Comparison of ENCODE assay signal across 21 cellular contexts in genomic region chr6:129069006-129069405, GRCh38.
"Had no signal": no experiment of that assay in that cellular context is flagged by ENCODE, and none has a peak within 500 bp of the region (broad histone marks: within the 10 kb centered on the region; RNA-seq: fewer than 3 reads in every experiment).

No MANE protein-coding gene starts in this region.

- H3K4me3 ChIP-seq: body of pancreas, colonic mucosa, left lung, skin epidermis, stomach, thoracic aorta, upper lobe of left lung had no signal

- H3K27ac Mint-ChIP-seq: activated CD4-positive, alpha-beta memory T cell treated with anti-CD3 and anti-CD28 coated beads for 36 hours; activated CD4-positive, alpha-beta T cell treated with anti-CD3 and anti-CD28 coated beads for 36 hours; activated naive CD8-positive, alpha-beta T cell; progenitor cell of endocrine pancreas; stimulated activated effector memory CD8-positive, alpha-beta T cell treated with anti-CD3 and anti-CD28 coated beads, Interleukin-12 subunit alpha, Interleukin-12 subunit beta, amount 100 ng/mL, for 72 hours; T-helper 2 cell treated with Interferon-gamma antibody and Interleukin-4, amounts not matched to agents 5 μg/mL and 100 μg/mL, for 36 hours; WTC11 had no signal

- H3K36me3 ChIP-seq: colonic mucosa, left lung, thoracic aorta, upper lobe of left lung had no signal

- H3K27me3 Mint-ChIP-seq: activated CD4-positive, alpha-beta memory T cell treated with anti-CD3 and anti-CD28 coated beads for 36 hours; progenitor cell of endocrine pancreas had no signal

- H3K4me3 Mint-ChIP-seq: activated CD4-positive, alpha-beta memory T cell treated with anti-CD3 and anti-CD28 coated beads for 36 hours; activated CD4-positive, alpha-beta T cell treated with anti-CD3 and anti-CD28 coated beads for 36 hours; activated naive CD8-positive, alpha-beta T cell; neural crest cell; stimulated activated effector memory CD8-positive, alpha-beta T cell treated with anti-CD3 and anti-CD28 coated beads, Interleukin-12 subunit alpha, Interleukin-12 subunit beta, amount 100 ng/mL, for 72 hours; T-helper 2 cell treated with Interferon-gamma antibody and Interleukin-4, amounts not matched to agents 5 μg/mL and 100 μg/mL, for 36 hours; WTC11 had no signal

- H3K36me3 Mint-ChIP-seq: activated CD4-positive, alpha-beta memory T cell treated with anti-CD3 and anti-CD28 coated beads for 36 hours; activated naive CD8-positive, alpha-beta T cell; stimulated activated effector memory CD8-positive, alpha-beta T cell treated with anti-CD3 and anti-CD28 coated beads, Interleukin-12 subunit alpha, Interleukin-12 subunit beta, amount 100 ng/mL, for 72 hours had no signal

- ATAC-seq: activated CD4-positive, alpha-beta T cell treated with anti-CD3 and anti-CD28 coated beads for 36 hours; body of pancreas; left lung; stimulated activated effector memory CD8-positive, alpha-beta T cell treated with anti-CD3 and anti-CD28 coated beads, Interleukin-12 subunit alpha, Interleukin-12 subunit beta, amount 100 ng/mL, for 72 hours; WTC11 had no signal

- H3K9me3 ChIP-seq: body of pancreas, colonic mucosa, left lung, SK-N-SH, stomach, thoracic aorta, upper lobe of left lung had no signal

- H3K27me3 ChIP-seq: body of pancreas, colonic mucosa, left lung, stomach, upper lobe of left lung had no signal

- DNase-seq: activated CD4-positive, alpha-beta memory T cell treated with anti-CD3 and anti-CD28 coated beads for 36 hours; activated CD4-positive, alpha-beta T cell treated with anti-CD3 and anti-CD28 coated beads for 36 hours; body of pancreas; colonic mucosa; erythroblast; head of caudate nucleus; kidney; left lung; mammary epithelial cell; SK-N-SH; stimulated activated CD4-positive, alpha-beta T cell treated with anti-CD3 and anti-CD28 coated beads, Interleukin-4, amount 100 ng/mL, for 24 hours; stomach; upper lobe of left lung had no signal

- H3K9me3 Mint-ChIP-seq: stimulated activated effector memory CD8-positive, alpha-beta T cell treated with anti-CD3 and anti-CD28 coated beads, Interleukin-12 subunit alpha, Interleukin-12 subunit beta, amount 100 ng/mL, for 72 hours; T-helper 2 cell treated with Interferon-gamma antibody and Interleukin-4, amounts not matched to agents 5 μg/mL and 100 μg/mL, for 36 hours had no signal

- H3K27ac ChIP-seq: body of pancreas, colonic mucosa, stomach, upper lobe of left lung had no signal

- H3K4me1 ChIP-seq: body of pancreas, colonic mucosa, left lung, stomach, upper lobe of left lung had no signal

- H3K4me1 Mint-ChIP-seq: activated CD4-positive, alpha-beta T cell treated with anti-CD3 and anti-CD28 coated beads for 36 hours; neural crest cell; stimulated activated effector memory CD8-positive, alpha-beta T cell treated with anti-CD3 and anti-CD28 coated beads, Interleukin-12 subunit alpha, Interleukin-12 subunit beta, amount 100 ng/mL, for 72 hours; WTC11 had no signal
